Comparison of ENCODE assay signal across 8 cellular contexts in the genomic region with DNA sequence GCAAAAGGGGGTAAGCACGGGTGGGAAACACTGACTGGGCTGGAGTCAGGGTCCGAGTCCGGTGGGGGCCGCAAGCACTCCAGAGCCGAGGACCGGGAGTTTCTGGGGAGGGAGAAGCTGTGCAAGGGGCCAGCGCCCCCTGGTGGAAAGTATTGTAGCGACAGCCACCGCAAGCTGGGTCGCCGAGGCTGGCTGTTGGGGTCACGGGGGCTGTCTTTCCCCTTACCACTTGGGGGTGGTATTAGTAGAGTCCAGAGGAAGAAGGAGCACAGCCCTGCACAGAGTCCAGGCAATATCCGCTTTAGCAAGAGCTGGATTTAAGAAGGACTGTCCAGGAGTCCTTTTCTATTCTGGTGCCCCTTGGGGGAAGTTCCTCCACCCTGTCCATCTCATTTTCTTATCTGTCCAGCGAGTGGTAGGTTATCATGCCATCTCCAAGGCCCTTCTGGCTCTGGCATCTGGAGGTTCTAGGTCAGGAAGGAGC. TPM values are rescaled to one million over a fixed set of nuclear protein-coding genes. Genes with fewer than 3 reads are reported as not detected.
DNase-seq lines count a peak whose midpoint lies in the region; TF ChIP-seq lines count a peak whose summit lies in the region.

No MANE protein-coding gene starts in this region.

- 1% methylated on average over 14 of the region's 14 CpGs for WGBS in liver

- no peaks in the 10 kb centered on the region for H3K27me3 ChIP-seq in H7 (ENCODE audit: control insufficient read depth, insufficient read depth, low read length)
- no peaks in the 10 kb centered on the region for H3K27me3 ChIP-seq in liver (ENCODE audit: control insufficient read depth in 4 of 4, insufficient read depth in 4 of 4, low read length in 3 of 4)

- no peak overlapping the region for H3K27ac ChIP-seq in liver (ENCODE audit: low read depth in 1 of 2, low read length in 2 of 2)

- peak; percentile 86 for TF ChIP-seq CTCF in liver (IDR thresholded peaks at IDR 0.05; ENCODE audit: low read depth, low read length, missing input control)

- no peak overlapping the region for H3K9ac ChIP-seq in liver (ENCODE audit: low read depth in 1 of 2, low read length in 2 of 2)

- peak; percentile 72 for DNase-seq in Ammon's horn (ENCODE audit: low spot score)
- DNase-seq in H7: peak; percentile 91
- peak; percentile 49 for DNase-seq in NCI-H226
- peak; percentile 86 for DNase-seq in activated CD4-positive, alpha-beta T cell treated with anti-CD3 and anti-CD28 coated beads for 48 hours
- DNase-seq in cerebellum (ENCODE audit: low spot score): peak; percentile 75
- peak; percentile 55 to 73 (median 70) for DNase-seq in stimulated activated CD4-positive, alpha-beta T cell treated with anti-CD3 and anti-CD28 coated beads, TNF-alpha, amount 100 ng/mL, for 48 hours (ENCODE audit: low read depth in 3 of 3)
- no peak for DNase-seq in GM19240 (ENCODE audit: insufficient read length, low spot score)

- TF ChIP-seq RAD21 in liver (IDR thresholded peaks at IDR 0.05): peak; percentile 93 to 94

- peaks cover 7 to 29% (median 23%) of the 10 kb centered on the region in 4 donors for H3K4me1 ChIP-seq in liver (ENCODE audit: control insufficient read depth in 4 of 4, insufficient read depth in 4 of 4, low read length in 3 of 4)

- H3K4me3 ChIP-seq in H7 (ENCODE audit: insufficient read depth, low read depth, low read length) (no peak overlapping the region; the same call in 1 of the 2 replicates), liver (ENCODE audit: low read depth in 1 of 3, low read length in 3 of 3) (no peak overlapping the region)

- H3K9me3 ChIP-seq in liver (ENCODE audit: control insufficient read depth in 4 of 4, low read length in 3 of 4): no peaks in the 10 kb centered on the region

- H3K36me3 ChIP-seq in H7 (replicated peaks; ENCODE audit: control insufficient read depth, insufficient read depth, low read length): no peaks in the 10 kb centered on the region
- H3K36me3 ChIP-seq in liver (ENCODE audit: control insufficient read depth in 4 of 4, insufficient read depth in 3 of 4, low read depth in 1 of 4, low read length in 3 of 4): no peaks in the 10 kb centered on the region

TF ChIP-seq in liver, 16 proteins besides CTCF, POLR2A, EP300 and RAD21:
- no peak for TF ChIP-seq GABPA (IDR thresholded peaks at IDR 0.05 in 1 of 2, conservative IDR thresholded peaks at IDR 0.05 in 1 of 2)
- TF ChIP-seq, protein P1, sequence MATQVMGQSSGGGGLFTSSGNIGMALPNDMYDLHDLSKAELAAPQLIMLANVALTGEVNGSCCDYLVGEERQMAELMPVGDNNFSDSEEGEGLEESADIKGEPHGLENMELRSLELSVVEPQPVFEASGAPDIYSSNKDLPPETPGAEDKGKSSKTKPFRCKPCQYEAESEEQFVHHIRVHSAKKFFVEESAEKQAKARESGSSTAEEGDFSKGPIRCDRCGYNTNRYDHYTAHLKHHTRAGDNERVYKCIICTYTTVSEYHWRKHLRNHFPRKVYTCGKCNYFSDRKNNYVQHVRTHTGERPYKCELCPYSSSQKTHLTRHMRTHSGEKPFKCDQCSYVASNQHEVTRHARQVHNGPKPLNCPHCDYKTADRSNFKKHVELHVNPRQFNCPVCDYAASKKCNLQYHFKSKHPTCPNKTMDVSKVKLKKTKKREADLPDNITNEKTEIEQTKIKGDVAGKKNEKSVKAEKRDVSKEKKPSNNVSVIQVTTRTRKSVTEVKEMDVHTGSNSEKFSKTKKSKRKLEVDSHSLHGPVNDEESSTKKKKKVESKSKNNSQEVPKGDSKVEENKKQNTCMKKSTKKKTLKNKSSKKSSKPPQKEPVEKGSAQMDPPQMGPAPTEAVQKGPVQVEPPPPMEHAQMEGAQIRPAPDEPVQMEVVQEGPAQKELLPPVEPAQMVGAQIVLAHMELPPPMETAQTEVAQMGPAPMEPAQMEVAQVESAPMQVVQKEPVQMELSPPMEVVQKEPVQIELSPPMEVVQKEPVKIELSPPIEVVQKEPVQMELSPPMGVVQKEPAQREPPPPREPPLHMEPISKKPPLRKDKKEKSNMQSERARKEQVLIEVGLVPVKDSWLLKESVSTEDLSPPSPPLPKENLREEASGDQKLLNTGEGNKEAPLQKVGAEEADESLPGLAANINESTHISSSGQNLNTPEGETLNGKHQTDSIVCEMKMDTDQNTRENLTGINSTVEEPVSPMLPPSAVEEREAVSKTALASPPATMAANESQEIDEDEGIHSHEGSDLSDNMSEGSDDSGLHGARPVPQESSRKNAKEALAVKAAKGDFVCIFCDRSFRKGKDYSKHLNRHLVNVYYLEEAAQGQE (IDR thresholded peaks at IDR 0.05): no peak
- TF ChIP-seq EGR1 (IDR thresholded peaks at IDR 0.05; ENCODE audit: low read depth in 2 of 2): no peak
- no peak for TF ChIP-seq RXRA (IDR thresholded peaks at IDR 0.05)
- TF ChIP-seq, protein P2, sequence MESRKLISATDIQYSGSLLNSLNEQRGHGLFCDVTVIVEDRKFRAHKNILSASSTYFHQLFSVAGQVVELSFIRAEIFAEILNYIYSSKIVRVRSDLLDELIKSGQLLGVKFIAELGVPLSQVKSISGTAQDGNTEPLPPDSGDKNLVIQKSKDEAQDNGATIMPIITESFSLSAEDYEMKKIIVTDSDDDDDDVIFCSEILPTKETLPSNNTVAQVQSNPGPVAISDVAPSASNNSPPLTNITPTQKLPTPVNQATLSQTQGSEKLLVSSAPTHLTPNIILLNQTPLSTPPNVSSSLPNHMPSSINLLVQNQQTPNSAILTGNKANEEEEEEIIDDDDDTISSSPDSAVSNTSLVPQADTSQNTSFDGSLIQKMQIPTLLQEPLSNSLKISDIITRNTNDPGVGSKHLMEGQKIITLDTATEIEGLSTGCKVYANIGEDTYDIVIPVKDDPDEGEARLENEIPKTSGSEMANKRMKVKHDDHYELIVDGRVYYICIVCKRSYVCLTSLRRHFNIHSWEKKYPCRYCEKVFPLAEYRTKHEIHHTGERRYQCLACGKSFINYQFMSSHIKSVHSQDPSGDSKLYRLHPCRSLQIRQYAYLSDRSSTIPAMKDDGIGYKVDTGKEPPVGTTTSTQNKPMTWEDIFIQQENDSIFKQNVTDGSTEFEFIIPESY (IDR thresholded peaks at IDR 0.05): no peak
- TF ChIP-seq FOXA2 (IDR thresholded peaks at IDR 0.05): no peak

RNA-seq across cellular contexts. Expression of gene ETV3, which starts 17.9 kb away (rescaled TPM):
- total RNA-seq in H7 (2014; rRNA removed; shearing (Covaris generic)): 20.2 and 22.5 TPM in 2 replicates
- 15.9 TPM for total RNA-seq in cerebellum
- total RNA-seq in liver: 10 to 100 TPM in 1 of 2 donors, 1 to 10 TPM in 1; 7.8 to 10.8 TPM
- polyA plus RNA-seq in liver: 1 to 10 TPM; 2.0 to 2.7 TPM

RNA-seq across cellular contexts. Expression of gene ETV3L, which starts 56.5 kb away (rescaled TPM):
- 0.74 and 1.1 TPM in 2 replicates for total RNA-seq in H7 (2014; rRNA removed; shearing (Covaris generic))
- total RNA-seq in cerebellum (not detected), liver (not detected)
- polyA plus RNA-seq in liver: not detected
